ENCODE assay signal across 8 cellular contexts in the genomic region with DNA sequence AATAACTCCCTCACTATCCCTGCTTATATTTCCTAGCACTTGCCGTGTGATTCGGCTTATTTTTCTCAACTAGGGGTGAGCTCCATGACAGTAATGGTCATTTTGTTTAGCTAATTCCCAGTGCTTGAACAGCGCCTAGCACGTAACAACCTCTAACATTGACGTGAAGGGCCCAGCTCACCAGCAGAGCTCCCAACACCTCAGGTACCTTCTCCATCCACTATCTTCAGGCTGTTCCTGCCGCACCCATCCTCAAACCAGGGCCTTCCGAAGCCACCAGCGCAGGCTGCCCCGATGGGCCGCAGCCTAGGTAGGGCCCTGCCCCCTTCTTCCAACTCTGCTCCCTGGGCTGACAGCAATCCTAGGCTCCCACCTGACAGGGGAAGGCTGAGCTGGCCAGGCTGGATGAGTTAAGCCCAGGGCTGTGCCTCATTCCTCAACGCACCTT. TPM values are rescaled to one million over a fixed set of nuclear protein-coding genes. Genes with fewer than 3 reads are reported as not detected.
A peak's percentile ranks its signal among the peaks of the same experiment; 100 is the strongest.
DNase-seq lines count a peak whose midpoint lies in the region.

No MANE protein-coding gene starts in this region.

- H3K27ac Mint-ChIP-seq in activated naive CD4-positive, alpha-beta T cell treated with anti-CD3 and anti-CD28 coated beads, Interleukin-2, amount 50 U/mL, for 24 hours: peak overlapping the region; percentile 96

- peaks cover 29% of the 10 kb centered on the region for H3K36me3 ChIP-seq in adipocyte (ENCODE audit: control insufficient read depth, insufficient read depth, low read length, severe bottlenecking)
- H3K36me3 ChIP-seq in iPS DF 6.9 (ENCODE audit: control insufficient read depth, insufficient read depth, low read length): peaks cover 28% of the 10 kb centered on the region; the same call in 1 of the 2 replicates
- peaks cover 26 to 29% (median 27%) of the 10 kb centered on the region in 3 donors for H3K36me3 ChIP-seq in skeletal muscle tissue (ENCODE audit: control insufficient read depth in 3 of 3, insufficient read depth in 3 of 3, low read length in 3 of 3)

- H3K27me3 Mint-ChIP-seq in activated naive CD4-positive, alpha-beta T cell treated with anti-CD3 and anti-CD28 coated beads, Interleukin-2, amount 50 U/mL, for 24 hours: no peaks in the 10 kb centered on the region

- H3K4me1 ChIP-seq in adipocyte (ENCODE audit: control insufficient read depth, insufficient read depth, low read length): peaks cover 44% of the 10 kb centered on the region
- peaks cover 8% of the 10 kb centered on the region for H3K4me1 ChIP-seq in iPS DF 6.9 (ENCODE audit: control insufficient read depth, insufficient read depth, low read length)
- H3K4me1 ChIP-seq in skeletal muscle tissue (ENCODE audit: control insufficient read depth in 3 of 3, insufficient read depth in 3 of 3, low read length in 3 of 3): peaks cover 7 to 28% (median 13%) of the 10 kb centered on the region in 3 donors

- H3K9ac ChIP-seq in adipocyte (ENCODE audit: low read length): peak overlapping the region; percentile 100
- H3K9ac ChIP-seq in skeletal muscle tissue (ENCODE audit: low read depth in 1 of 3, low read length in 3 of 3): peak overlapping the region; percentile 84 to 95 (median 87)

- H3K27me3 ChIP-seq in adipocyte (replicated peaks; ENCODE audit: control insufficient read depth, insufficient read depth, low read length): no peaks in the 10 kb centered on the region
- H3K27me3 ChIP-seq in iPS DF 6.9 (ENCODE audit: control insufficient read depth, insufficient read depth, low read length): no peaks in the 10 kb centered on the region
- H3K27me3 ChIP-seq in skeletal muscle tissue (ENCODE audit: control insufficient read depth in 3 of 3, insufficient read depth in 3 of 3, low read length in 3 of 3): no peaks in the 10 kb centered on the region

- H3K4me3 Mint-ChIP-seq in activated naive CD4-positive, alpha-beta T cell treated with anti-CD3 and anti-CD28 coated beads, Interleukin-2, amount 50 U/mL, for 24 hours: peak overlapping the region; percentile 97

- peaks cover 34% of the 10 kb centered on the region for H3K4me1 Mint-ChIP-seq in activated naive CD4-positive, alpha-beta T cell treated with anti-CD3 and anti-CD28 coated beads, Interleukin-2, amount 50 U/mL, for 24 hours

- peak overlapping the region; percentile 99 for H3K4me3 ChIP-seq in adipocyte (ENCODE audit: low read length)
- H3K4me3 ChIP-seq in iPS DF 6.9 (ENCODE audit: low read length): peak overlapping the region; percentile 89; the same call in 1 of the 2 replicates
- peak overlapping the region; percentile 82 to 97 (median 90) for H3K4me3 ChIP-seq in skeletal muscle tissue (ENCODE audit: low read length in 3 of 3)

- DNase-seq in activated naive CD4-positive, alpha-beta T cell treated with Interleukin-2 at 50 U/mL for 16 hours: no peak
- peak; percentile 29 for DNase-seq in adipocyte (ENCODE audit: low read depth)
- no peak for DNase-seq in iPS DF 6.9 (ENCODE audit: low read depth, low spot score)
- no peak for DNase-seq in stimulated activated naive CD4-positive, alpha-beta T cell (lab: John Stamatoyannopoulos, UW)
- no peak for DNase-seq in NCI-H1930 (lab: John Stamatoyannopoulos, UW)
- DNase-seq in UCSD-AML1 (lab: John Stamatoyannopoulos, UW; ENCODE audit: unreplicated experiment): no peak

- H3K9me3 ChIP-seq in adipocyte (ENCODE audit: control insufficient read depth, low read length) (no peaks in the 10 kb centered on the region), iPS DF 6.9 (ENCODE audit: control insufficient read depth, insufficient read depth, low read length) (no peaks in the 10 kb centered on the region), skeletal muscle tissue (ENCODE audit: control insufficient read depth in 3 of 3, low read length in 3 of 3) (no peaks in the 10 kb centered on the region)

- H3K27ac ChIP-seq in iPS DF 6.9 (ENCODE audit: low read length) (no peak overlapping the region), skeletal muscle tissue (ENCODE audit: low read depth, low read length) (peak overlapping the region; percentile 77)

- no peaks in the 10 kb centered on the region for H3K9me3 Mint-ChIP-seq in activated naive CD4-positive, alpha-beta T cell treated with anti-CD3 and anti-CD28 coated beads, Interleukin-2, amount 50 U/mL, for 24 hours

- no CpG with 5 or more reads among the region's 11 CpGs for WGBS in iPS DF 6.9 (ENCODE audit: insufficient coverage, insufficient read length)

- peaks cover 27% of the 10 kb centered on the region for H3K36me3 Mint-ChIP-seq in activated naive CD4-positive, alpha-beta T cell treated with anti-CD3 and anti-CD28 coated beads, Interleukin-2, amount 50 U/mL, for 24 hours

RNA-seq across cellular contexts. Expression of gene RPS17, which starts 0.8 kb away (rescaled TPM):
- 2,242 TPM for total RNA-seq in skeletal muscle tissue
